1 cellular context compared by ENCODE assay signal in the genomic region with DNA sequence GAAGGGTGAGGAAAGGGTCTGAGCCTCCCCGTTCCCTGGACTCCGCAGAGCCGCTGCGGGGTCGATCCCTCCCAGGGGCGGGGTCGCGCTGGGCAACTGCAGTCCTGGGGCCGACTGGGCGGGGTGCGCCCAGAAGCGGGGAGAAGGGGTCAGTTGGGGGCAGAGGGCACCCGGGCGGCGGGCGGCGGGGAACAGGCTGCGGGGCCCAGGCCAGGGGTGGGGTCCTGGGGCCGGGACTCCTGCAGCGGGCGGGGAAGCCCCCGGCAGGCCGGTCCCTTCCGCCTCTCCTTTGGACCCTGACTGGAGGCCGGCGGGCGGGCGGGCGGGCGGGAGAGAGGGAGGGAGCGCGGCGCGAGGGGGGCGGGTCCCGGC.
TF ChIP-seq lines count a peak whose summit lies in the region.

No MANE protein-coding gene starts in this region.

TF ChIP-seq in HEK293, 187 proteins besides CTCF, POLR2A, EP300 and RAD21 (continued from another document):
- TF ChIP-seq ZBTB26 (tag by site-specific recombination; optimal IDR thresholded peaks at IDR 0.05) = peak; percentile 75
- TF ChIP-seq SP2 (tag by site-specific recombination; IDR thresholded peaks at IDR 0.05) = 0 out of 2 replicates have a peak, but pooled peaks have one; percentile 44
- TF ChIP-seq ZNF561 (tag by site-specific recombination; IDR thresholded peaks at IDR 0.05; ENCODE audit: borderline replicate concordance) = no peak
- TF ChIP-seq, protein P1, sequence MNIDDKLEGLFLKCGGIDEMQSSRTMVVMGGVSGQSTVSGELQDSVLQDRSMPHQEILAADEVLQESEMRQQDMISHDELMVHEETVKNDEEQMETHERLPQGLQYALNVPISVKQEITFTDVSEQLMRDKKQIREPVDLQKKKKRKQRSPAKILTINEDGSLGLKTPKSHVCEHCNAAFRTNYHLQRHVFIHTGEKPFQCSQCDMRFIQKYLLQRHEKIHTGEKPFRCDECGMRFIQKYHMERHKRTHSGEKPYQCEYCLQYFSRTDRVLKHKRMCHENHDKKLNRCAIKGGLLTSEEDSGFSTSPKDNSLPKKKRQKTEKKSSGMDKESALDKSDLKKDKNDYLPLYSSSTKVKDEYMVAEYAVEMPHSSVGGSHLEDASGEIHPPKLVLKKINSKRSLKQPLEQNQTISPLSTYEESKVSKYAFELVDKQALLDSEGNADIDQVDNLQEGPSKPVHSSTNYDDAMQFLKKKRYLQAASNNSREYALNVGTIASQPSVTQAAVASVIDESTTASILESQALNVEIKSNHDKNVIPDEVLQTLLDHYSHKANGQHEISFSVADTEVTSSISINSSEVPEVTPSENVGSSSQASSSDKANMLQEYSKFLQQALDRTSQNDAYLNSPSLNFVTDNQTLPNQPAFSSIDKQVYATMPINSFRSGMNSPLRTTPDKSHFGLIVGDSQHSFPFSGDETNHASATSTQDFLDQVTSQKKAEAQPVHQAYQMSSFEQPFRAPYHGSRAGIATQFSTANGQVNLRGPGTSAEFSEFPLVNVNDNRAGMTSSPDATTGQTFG (tag by site-specific recombination; IDR thresholded peaks at IDR 0.05; ENCODE audit: borderline replicate concordance) = no peak
- TF ChIP-seq KLF16 (tag by site-specific recombination; IDR thresholded peaks at IDR 0.05) = no peak
- peak; percentile 91 for TF ChIP-seq ZNF335 (tag by site-specific recombination; conservative IDR thresholded peaks at IDR 0.05)
- TF ChIP-seq BCL11A (tag by site-specific recombination; IDR thresholded peaks at IDR 0.05; ENCODE audit: low read depth) = peak; percentile 76; the same call in 1 of the 2 replicates
- no peak for TF ChIP-seq ZNF239 (tag by site-specific recombination; IDR thresholded peaks at IDR 0.05)
- TF ChIP-seq ZNF624 (tag by site-specific recombination; IDR thresholded peaks at IDR 0.05) = no peak
- TF ChIP-seq ZNF121 (tag by site-specific recombination; IDR thresholded peaks at IDR 0.05) = no peak
- no peak for TF ChIP-seq ATF2 (tag by site-specific recombination; IDR thresholded peaks at IDR 0.05; ENCODE audit: low read depth)
- no peak; the same call in 1 of the 2 replicates for TF ChIP-seq ZBTB48 (tag by site-specific recombination; IDR thresholded peaks at IDR 0.05)
- no peak for TF ChIP-seq ZNF677 (tag by site-specific recombination; IDR thresholded peaks at IDR 0.05)
- no peak for TF ChIP-seq ZNF544 (tag by site-specific recombination; IDR thresholded peaks at IDR 0.05)
- TF ChIP-seq, protein P2, sequence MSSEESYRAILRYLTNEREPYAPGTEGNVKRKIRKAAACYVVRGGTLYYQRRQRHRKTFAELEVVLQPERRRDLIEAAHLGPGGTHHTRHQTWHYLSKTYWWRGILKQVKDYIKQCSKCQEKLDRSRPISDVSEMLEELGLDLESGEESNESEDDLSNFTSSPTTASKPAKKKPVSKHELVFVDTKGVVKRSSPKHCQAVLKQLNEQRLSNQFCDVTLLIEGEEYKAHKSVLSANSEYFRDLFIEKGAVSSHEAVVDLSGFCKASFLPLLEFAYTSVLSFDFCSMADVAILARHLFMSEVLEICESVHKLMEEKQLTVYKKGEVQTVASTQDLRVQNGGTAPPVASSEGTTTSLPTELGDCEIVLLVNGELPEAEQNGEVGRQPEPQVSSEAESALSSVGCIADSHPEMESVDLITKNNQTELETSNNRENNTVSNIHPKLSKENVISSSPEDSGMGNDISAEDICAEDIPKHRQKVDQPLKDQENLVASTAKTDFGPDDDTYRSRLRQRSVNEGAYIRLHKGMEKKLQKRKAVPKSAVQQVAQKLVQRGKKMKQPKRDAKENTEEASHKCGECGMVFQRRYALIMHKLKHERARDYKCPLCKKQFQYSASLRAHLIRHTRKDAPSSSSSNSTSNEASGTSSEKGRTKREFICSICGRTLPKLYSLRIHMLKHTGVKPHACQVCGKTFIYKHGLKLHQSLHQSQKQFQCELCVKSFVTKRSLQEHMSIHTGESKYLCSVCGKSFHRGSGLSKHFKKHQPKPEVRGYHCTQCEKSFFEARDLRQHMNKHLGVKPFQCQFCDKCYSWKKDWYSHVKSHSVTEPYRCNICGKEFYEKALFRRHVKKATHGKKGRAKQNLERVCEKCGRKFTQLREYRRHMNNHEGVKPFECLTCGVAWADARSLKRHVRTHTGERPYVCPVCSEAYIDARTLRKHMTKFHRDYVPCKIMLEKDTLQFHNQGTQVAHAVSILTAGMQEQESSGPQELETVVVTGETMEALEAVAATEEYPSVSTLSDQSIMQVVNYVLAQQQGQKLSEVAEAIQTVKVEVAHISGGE (tag by site-specific recombination; conservative IDR thresholded peaks at IDR 0.05; ENCODE audit: low read depth) = peak; percentile 76; the same call in 1 of the 2 replicates
- no peak for TF ChIP-seq ZNF449 (tag by site-specific recombination; IDR thresholded peaks at IDR 0.05)
- no peak for TF ChIP-seq ZNF274 (IDR thresholded peaks at IDR 0.05; ENCODE audit: low read length)
- no peak for TF ChIP-seq ZNF274 (tag by site-specific recombination; IDR thresholded peaks at IDR 0.05; ENCODE audit: borderline replicate concordance)
- 0 out of 2 replicates have a peak, but pooled peaks have one; percentile 6 for TF ChIP-seq KLF7 (tag by site-specific recombination; IDR thresholded peaks at IDR 0.05; ENCODE audit: borderline replicate concordance)
- no peak for TF ChIP-seq ZNF610 (tag by site-specific recombination; IDR thresholded peaks at IDR 0.05; ENCODE audit: borderline replicate concordance)
- no peak for TF ChIP-seq ZNF473 (tag by site-specific recombination; IDR thresholded peaks at IDR 0.05)
- TF ChIP-seq ZNF548 (tag by site-specific recombination; IDR thresholded peaks at IDR 0.05) = no peak
- TF ChIP-seq ZIC2 (tag by site-specific recombination; IDR thresholded peaks at IDR 0.05) = peak; percentile 48
- no peak for TF ChIP-seq ZBTB20 (tag by site-specific recombination; IDR thresholded peaks at IDR 0.05)
- 0 out of 2 replicates have a peak, but pooled peaks have one; percentile 43 for TF ChIP-seq GLIS2 (tag by site-specific recombination; IDR thresholded peaks at IDR 0.05)
- peak; percentile 9; the same call in 1 of the 2 replicates for TF ChIP-seq PATZ1 (tag by site-specific recombination; IDR thresholded peaks at IDR 0.05)
- TF ChIP-seq ZNF16 (tag by site-specific recombination; IDR thresholded peaks at IDR 0.05; ENCODE audit: low read depth) = no peak
- peak; percentile 23; the same call in 1 of the 2 replicates for TF ChIP-seq KLF8 (tag by site-specific recombination; IDR thresholded peaks at IDR 0.05)
- TF ChIP-seq KLF1 (tag by site-specific recombination; IDR thresholded peaks at IDR 0.05) = peak; percentile 62
- 0 out of 2 replicates have a peak, but pooled peaks have one; percentile 37 for TF ChIP-seq ZNF302 (tag by site-specific recombination; IDR thresholded peaks at IDR 0.05; ENCODE audit: low read depth)
- no peak for TF ChIP-seq ZNF701 (tag by site-specific recombination; IDR thresholded peaks at IDR 0.05)
- peak; percentile 63; the same call in 1 of the 2 replicates for TF ChIP-seq KLF9 (tag by site-specific recombination; IDR thresholded peaks at IDR 0.05; ENCODE audit: low read depth)
- no peak for TF ChIP-seq GLI4 (tag by site-specific recombination; IDR thresholded peaks at IDR 0.05)
- 0 out of 2 replicates have a peak, but pooled peaks have one; percentile 24 for TF ChIP-seq ZBTB1 (tag by site-specific recombination; IDR thresholded peaks at IDR 0.05)
